Comparison of ENCODE assay signal across 8 cellular contexts in genomic region chr15:63466378-63467192, GRCh38. TPM values are rescaled to one million over a fixed set of nuclear protein-coding genes. Genes with fewer than 3 reads are reported as not detected.
DNase-seq lines count a peak whose midpoint lies in the region; ATAC-seq and TF ChIP-seq lines count a peak whose summit lies in the region.

No MANE protein-coding gene starts in this region.

- no peaks in the 10 kb centered on the region for H3K9me3 Mint-ChIP-seq in activated T-cell treated with anti-CD3 and anti-CD28 coated beads, Interleukin-2, amount 50 U/mL, for 72 hours

- no peaks in the 10 kb centered on the region for H3K27me3 ChIP-seq in neutrophil

- no peaks in the 10 kb centered on the region for H3K36me3 Mint-ChIP-seq in activated T-cell treated with anti-CD3 and anti-CD28 coated beads, Interleukin-2, amount 50 U/mL, for 72 hours (ENCODE audit: insufficient read depth in 2 of 2)

- H3K27me3 Mint-ChIP-seq in activated T-cell treated with anti-CD3 and anti-CD28 coated beads, Interleukin-2, amount 50 U/mL, for 72 hours (ENCODE audit: low read depth), result no peaks in the 10 kb centered on the region

- H3K36me3 ChIP-seq in neutrophil, result no peaks in the 10 kb centered on the region

- peaks cover 5 to 9% of the 10 kb centered on the region in 2 experiments for H3K4me1 ChIP-seq in neutrophil (ENCODE audit: control insufficient read depth in 1 of 2, insufficient read depth in 1 of 2, low read depth in 1 of 2, low read length in 1 of 2)

- no peak overlapping the region for H3K4me3 Mint-ChIP-seq in activated T-cell treated with anti-CD3 and anti-CD28 coated beads, Interleukin-2, amount 50 U/mL, for 72 hours

- H3K4me3 ChIP-seq in fibroblast of the aortic adventitia (ENCODE audit: low read depth, low read length) (no peak overlapping the region), neutrophil (ENCODE audit: low read depth in 1 of 2, low read length in 1 of 2) (no peak overlapping the region)

- H3K4me1 Mint-ChIP-seq in activated T-cell treated with anti-CD3 and anti-CD28 coated beads, Interleukin-2, amount 50 U/mL, for 72 hours (ENCODE audit: low read depth), result peaks cover 31% of the 10 kb centered on the region

- peak; percentile 67 to 70 for ATAC-seq in activated T-cell treated with anti-CD3 and anti-CD28 coated beads, Interleukin-2, amount 50 U/mL, for 72 hours (replicated peaks in 1 of 2)
- ATAC-seq in GM21717 (IDR thresholded peaks at IDR 0.05; ENCODE audit: unreplicated experiment), result no peak

- TF ChIP-seq CTCF in fibroblast of the aortic adventitia (IDR thresholded peaks at IDR 0.05; ENCODE audit: insufficient read depth, low read length) (peak; percentile 66), neutrophil (IDR thresholded peaks at IDR 0.05) (peak; percentile 76)

- H3K27ac ChIP-seq in neutrophil, result no peak overlapping the region

- H3K9me3 ChIP-seq in neutrophil, result no peaks in the 10 kb centered on the region

- peak; percentile 48 for DNase-seq in stimulated activated CD4-positive, alpha-beta T cell treated with anti-CD3 and anti-CD28 coated beads, Interleukin-15, amount 100 ng/mL, for 24 hours
- no peak for DNase-seq in stimulated activated CD4-positive, alpha-beta T cell treated with anti-CD3 and anti-CD28 coated beads, Interleukin-12 subunit alpha, Interleukin-12 subunit beta, amount 100 ng/mL, for 4 hours
- peak; percentile 77 for DNase-seq in HPDE6-E6E7 (ENCODE audit: extremely low spot score)
- peak; percentile 72 for DNase-seq in NOMO-1 treated with DMSO at 0.1 percent for 48 hours (lab: John Stamatoyannopoulos, UW; ENCODE audit: unreplicated experiment)
- peak; percentile 65 to 66 for DNase-seq in activated T-cell treated with anti-CD3 and anti-CD28 coated beads, Interleukin-2, amount 50 U/mL, for 72 hours
- DNase-seq in fibroblast of the aortic adventitia (ENCODE audit: low read depth), result peak; percentile 74

- H3K27ac Mint-ChIP-seq in activated T-cell treated with anti-CD3 and anti-CD28 coated beads, Interleukin-2, amount 50 U/mL, for 72 hours, result no peak overlapping the region

RNA-seq across cellular contexts. Expression of gene USP3, which starts 37.8 kb away (rescaled TPM):
- 10 to 100 TPM; 66.5 to 78.0 TPM for total RNA-seq in activated T-cell treated with anti-CD3 and anti-CD28 coated beads, Interleukin-2, amount 50 U/mL, for 72 hours
- 35.1 and 45.8 TPM in 2 replicates for total RNA-seq in fibroblast of the aortic adventitia (ENCODE audit: low replicate concordance)
